In the genomic region with DNA sequence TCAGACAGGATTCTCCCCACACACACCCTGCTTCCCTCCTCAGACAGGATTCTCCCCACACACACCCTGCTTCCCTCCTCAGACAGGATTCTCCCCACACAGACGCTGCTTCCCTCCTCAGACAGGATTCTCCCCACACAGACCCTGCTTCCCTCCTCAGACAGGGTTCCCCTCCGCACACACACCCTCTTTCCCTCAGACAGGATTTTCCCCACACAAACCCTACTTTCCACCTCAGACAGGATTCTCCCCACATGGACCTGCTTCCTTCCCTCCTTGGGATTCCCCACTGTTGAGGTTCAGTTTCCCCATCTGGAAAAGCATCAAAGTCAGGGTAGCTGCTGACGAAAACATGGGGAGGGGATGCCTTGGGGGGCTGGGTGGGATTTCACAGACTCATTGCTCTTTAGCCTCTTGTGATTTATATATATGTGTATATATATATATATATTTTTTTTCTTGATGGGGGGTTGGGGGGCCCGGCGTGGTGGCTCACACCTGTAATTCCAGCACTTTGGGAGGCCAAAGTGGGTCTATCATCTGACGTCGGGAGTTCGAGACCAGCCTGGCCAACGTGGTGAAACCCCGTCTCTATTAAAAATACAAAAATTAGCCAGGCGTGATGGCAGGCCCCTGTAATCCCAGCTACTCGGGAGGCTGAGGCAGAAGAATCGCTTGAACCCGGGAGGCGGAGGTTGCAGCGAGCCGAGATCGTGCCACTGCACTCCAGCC, we compare ENCODE assay signal across 8 cellular contexts. TPM values are rescaled to one million over a fixed set of nuclear protein-coding genes. Genes with fewer than 3 reads are reported as not detected.
A peak's percentile ranks its signal among the peaks of the same experiment; 100 is the strongest.
DNase-seq lines count a peak whose midpoint lies in the region; ATAC-seq and TF ChIP-seq lines count a peak whose summit lies in the region.
"Not testable (repeated sequence)": the region's sequence is repeated elsewhere in the genome, so short reads cannot be mapped to it uniquely, and the experiment has no call there.

No MANE protein-coding gene starts in this region.

- peaks cover 54% of the 10 kb centered on the region for H3K36me3 Mint-ChIP-seq in Caco-2 (ENCODE audit: insufficient read depth, unreplicated experiment)
- H3K36me3 Mint-ChIP-seq in activated CD8-positive, alpha-beta T cell treated with anti-CD3 and anti-CD28 coated beads, Interleukin-2, amount 10 ng/mL, durations not matched to agents 7 days and 5 days (ENCODE audit: low read depth): peaks cover 31% of the 10 kb centered on the region
- H3K36me3 Mint-ChIP-seq in natural killer cell: not testable (repeated sequence)

- not testable (repeated sequence) for ATAC-seq in activated CD8-positive, alpha-beta T cell treated with anti-CD3 and anti-CD28 coated beads, Interleukin-2, amount 10 ng/mL, durations not matched to agents 7 days and 5 days; heart right ventricle; natural killer cell

- H3K27me3 Mint-ChIP-seq in Caco-2 (ENCODE audit: insufficient read depth, unreplicated experiment): not testable (repeated sequence)
- peaks cover 20% of the 10 kb centered on the region for H3K27me3 Mint-ChIP-seq in activated CD8-positive, alpha-beta T cell treated with anti-CD3 and anti-CD28 coated beads, Interleukin-2, amount 10 ng/mL, durations not matched to agents 7 days and 5 days (ENCODE audit: low read depth)
- peaks cover 6 to 18% of the 10 kb centered on the region in 2 donors for H3K27me3 Mint-ChIP-seq in natural killer cell (ENCODE audit: low read depth in 2 of 2)

- BruUV-seq in Caco-2 (replicated peaks; lab: Mats Ljungman, UMichigan); OCI-LY7 (replicated peaks; lab: Mats Ljungman, UMichigan): not testable (repeated sequence)

- TF ChIP-seq CTCF in Caco-2 (IDR thresholded peaks at IDR 0.05; ENCODE audit: insufficient read depth in 1 of 2, low read depth in 1 of 2, low read length in 1 of 2, severe bottlenecking in 1 of 2, unreplicated experiment in 1 of 2); OCI-LY7 (conservative IDR thresholded peaks at IDR 0.05; ENCODE audit: low read length); breast epithelium (IDR thresholded peaks at IDR 0.05); heart right ventricle (IDR thresholded peaks at IDR 0.05); natural killer cell (IDR thresholded peaks at IDR 0.05); uterus (IDR thresholded peaks at IDR 0.05): not testable (repeated sequence)

- H3K27ac Mint-ChIP-seq in Caco-2 (ENCODE audit: unreplicated experiment) (peak overlapping the region; percentile 97), natural killer cell (peak overlapping the region; percentile 99)
- peak overlapping the region; percentile 15 for H3K27ac Mint-ChIP-seq in activated CD8-positive, alpha-beta T cell treated with anti-CD3 and anti-CD28 coated beads, Interleukin-2, amount 10 ng/mL, durations not matched to agents 7 days and 5 days

- POLR2A ChIA-PET in Caco-2 (lab: Charles Lee): interaction anchor here (1.4 kb wide), 2 partner anchors 23 to 33 kb away, joined by 21 to 37 read pairs; a partner anchor contains a TSS
- POLR2A ChIA-PET in OCI-LY7 (lab: Charles Lee): interaction anchor here (1.7 kb wide), 1 partner anchor 10 kb away, joined by 8 read pairs; no protein-coding TSS in a partner anchor
- POLR2A ChIA-PET in activated CD8-positive, alpha-beta T cell treated with anti-CD3 and anti-CD28 coated beads, Interleukin-2, amount 10 ng/mL, durations not matched to agents 7 days and 5 days (lab: Charles Lee): interaction anchor here (1.0 to 3.6 kb wide), 4 partner anchors 11 to 188 kb away, joined by 3 to 51 read pairs (median 18); a partner anchor contains a TSS

- not testable (repeated sequence) for H3K9me3 Mint-ChIP-seq in Caco-2 (ENCODE audit: unreplicated experiment); activated CD8-positive, alpha-beta T cell treated with anti-CD3 and anti-CD28 coated beads, Interleukin-2, amount 10 ng/mL, durations not matched to agents 7 days and 5 days (ENCODE audit: insufficient read depth); natural killer cell

- H3K4me3 ChIP-seq in Caco-2 (ENCODE audit: low read depth, low read length) (peak overlapping the region; percentile 54), OCI-LY7 (ENCODE audit: low read depth, low read length, poor library complexity, severe bottlenecking) (peak overlapping the region; percentile 94), breast epithelium (peak overlapping the region in 2 of 3 donors; percentile 87 to 99), heart right ventricle (peak overlapping the region in 8 of 10 donors; percentile 67 to 97 (median 85)), skin epidermis (peak overlapping the region in 3 of 7 experiments; percentile 76 to 96 (median 93)), uterus (peak overlapping the region in 1 of 2 donors; percentile 79)

- CTCF ChIA-PET in Caco-2 (lab: Charles Lee): interaction anchor here (1.4 to 1.6 kb wide), 3 partner anchors 16 to 33 kb away, joined by 3 to 22 read pairs (median 6); a partner anchor contains a TSS
- CTCF ChIA-PET in OCI-LY7 (lab: Charles Lee; ENCODE audit: unreplicated experiment): interaction anchor here (1.4 kb wide), 1 partner anchor 23 kb away, joined by 3 read pairs; a partner anchor contains a TSS
- CTCF ChIA-PET in activated CD8-positive, alpha-beta T cell treated with anti-CD3 and anti-CD28 coated beads, Interleukin-2, amount 10 ng/mL, durations not matched to agents 7 days and 5 days (lab: Charles Lee): interaction anchor here (0.9 to 4.4 kb wide), 4 partner anchors 12 to 38 kb away, joined by 3 to 39 read pairs (median 8); a partner anchor contains a TSS

- DNase-seq in Caco-2; OCI-LY7 (ENCODE audit: low spot score); activated CD8-positive, alpha-beta T cell treated with anti-CD3 and anti-CD28 coated beads, Interleukin-2, amount 10 ng/mL, durations not matched to agents 7 days and 5 days; breast epithelium (ENCODE audit: low spot score in 2 of 2); heart right ventricle; natural killer cell; uterus: not testable (repeated sequence)

- TF ChIP-seq POLR2A in breast epithelium (IDR thresholded peaks at IDR 0.05); uterus (IDR thresholded peaks at IDR 0.05): not testable (repeated sequence)

- intact Hi-C loops in Caco-2 (cut with micrococcal nuclease; ENCODE audit: unreplicated experiment); OCI-LY7 (cut with micrococcal nuclease; ENCODE audit: unreplicated experiment); breast epithelium (cut with DNase I; ENCODE audit: low total_unique reads); natural killer cell (cut with micrococcal nuclease); uterus (cut with DNase I; ENCODE audit: low total_unique reads): not testable (repeated sequence)
- intact Hi-C loops in heart right ventricle (cut with DNase I): loop anchor here in 1 of 10 donors (2.0 kb wide), 1 partner anchor 24 kb away; a partner anchor contains a TSS

- H3K36me3 ChIP-seq in Caco-2 (ENCODE audit: control insufficient read depth, insufficient read depth, low read length): peaks cover 13% of the 10 kb centered on the region
- peaks cover 31% of the 10 kb centered on the region for H3K36me3 ChIP-seq in OCI-LY7 (ENCODE audit: insufficient read depth, low read length)
- H3K36me3 ChIP-seq in breast epithelium, uterus: not testable (repeated sequence)
- peaks cover 0 to 24% (median 7%) of the 10 kb centered on the region in 9 donors for H3K36me3 ChIP-seq in heart right ventricle

- peaks cover 20% of the 10 kb centered on the region for H3K4me1 Mint-ChIP-seq in Caco-2 (ENCODE audit: low read depth, unreplicated experiment)
- H3K4me1 Mint-ChIP-seq in activated CD8-positive, alpha-beta T cell treated with anti-CD3 and anti-CD28 coated beads, Interleukin-2, amount 10 ng/mL, durations not matched to agents 7 days and 5 days (ENCODE audit: low read depth): peaks cover 37% of the 10 kb centered on the region
- peaks cover 31 to 45% of the 10 kb centered on the region in 2 donors for H3K4me1 Mint-ChIP-seq in natural killer cell

- WGBS in heart right ventricle, 2 donors: 71 to 78% methylated on average over 18 of the region's 18 CpGs

- H3K27me3 ChIP-seq in Caco-2 (replicated peaks; ENCODE audit: control insufficient read depth, insufficient read depth, low read length); breast epithelium; uterus: not testable (repeated sequence)
- peaks cover 0 to 11% (median 10%) of the 10 kb centered on the region in 7 donors for H3K27me3 ChIP-seq in heart right ventricle

- H4K20me1 ChIP-seq in OCI-LY7 (ENCODE audit: insufficient read depth, low read length): peaks cover 28% of the 10 kb centered on the region

- H3K4me3 Mint-ChIP-seq in Caco-2 (ENCODE audit: unreplicated experiment): peak overlapping the region; percentile 16
- H3K4me3 Mint-ChIP-seq in activated CD8-positive, alpha-beta T cell treated with anti-CD3 and anti-CD28 coated beads, Interleukin-2, amount 10 ng/mL, durations not matched to agents 7 days and 5 days; natural killer cell: not testable (repeated sequence)

- not testable (repeated sequence) for H3K27ac ChIP-seq in OCI-LY7 (ENCODE audit: low read depth, low read length, poor library complexity, severe bottlenecking)
- H3K27ac ChIP-seq in breast epithelium (peak overlapping the region; percentile 97), heart right ventricle (peak overlapping the region in 9 of 10 donors; percentile 89 to 99 (median 95)), skin epidermis (peak overlapping the region in 20 of 21 experiments; percentile 76 to 96 (median 90)), uterus (peak overlapping the region; percentile 96 to 97)

- not testable (repeated sequence) for H3K9me2 ChIP-seq in OCI-LY7 (ENCODE audit: insufficient read depth, low read length)

- peak overlapping the region; percentile 76; the same call in 1 of the 2 replicates for H3K4me2 ChIP-seq in OCI-LY7 (ENCODE audit: low read length)

- peaks cover 11% of the 10 kb centered on the region for H3K4me1 ChIP-seq in Caco-2
- H3K4me1 ChIP-seq in OCI-LY7 (ENCODE audit: insufficient read depth, low read length, poor library complexity, severe bottlenecking): peaks cover 30% of the 10 kb centered on the region
- peaks cover 17 to 18% of the 10 kb centered on the region in 2 donors for H3K4me1 ChIP-seq in breast epithelium
- H3K4me1 ChIP-seq in heart right ventricle: peaks cover 19 to 44% (median 31%) of the 10 kb centered on the region in 9 donors
- peaks cover 10 to 25% of the 10 kb centered on the region in 2 donors for H3K4me1 ChIP-seq in uterus

- peaks cover 32% of the 10 kb centered on the region for H3K79me2 ChIP-seq in OCI-LY7 (ENCODE audit: insufficient read depth, low read depth, low read length)

- not testable (repeated sequence) for H2AFZ ChIP-seq in OCI-LY7 (ENCODE audit: low read length)

- H3K9me3 ChIP-seq in Caco-2; OCI-LY7 (ENCODE audit: low read length); breast epithelium; heart right ventricle; uterus: not testable (repeated sequence)

RNA-seq across cellular contexts. Expression of a gene that starts 1.1 kb away (rescaled TPM):
- total RNA-seq in Caco-2 (2022) (837 and 863 TPM in 2 replicates), OCI-LY7 (2022) (601 and 603 TPM in 2 replicates), breast epithelium (100 to 1,000 TPM; 110 to 190 (median 173) TPM), heart right ventricle (100 to 1,000 TPM; 121 to 163 (median 150) TPM), natural killer cell (100 to 1,000 TPM; 330 to 451 (median 408) TPM), uterus (100 to 1,000 TPM; 192 to 322 (median 280) TPM)
- 551 and 729 TPM in 2 replicates for total RNA-seq in OCI-LY7 (2014; rRNA removed; shearing (Covaris generic))
- total RNA-seq in activated CD8-positive, alpha-beta T cell treated with anti-CD3 and anti-CD28 coated beads, Interleukin-2, amount 10 ng/mL, durations not matched to agents 7 days and 5 days: 100 to 1,000 TPM; 476 to 528 TPM
- polyA plus RNA-seq in heart right ventricle: 100 to 1,000 TPM; 105 to 129 TPM

RNA-seq across cellular contexts. Expression of a gene that starts 12.1 kb away (rescaled TPM):
- total RNA-seq in Caco-2 (2022) (110 and 112 TPM in 2 replicates), OCI-LY7 (2022) (101 and 112 TPM in 2 replicates), breast epithelium (100 to 1,000 TPM in 1 of 3 donors, 10 to 100 TPM in 2; 74.6 to 157 (median 92.8) TPM), heart right ventricle (100 to 1,000 TPM; 123 to 151 (median 131) TPM), natural killer cell (10 to 100 TPM; 82.7 to 95.7 (median 94.7) TPM), uterus (10 to 100 TPM; 30.9 to 77.8 (median 56.0) TPM)
- total RNA-seq in OCI-LY7 (2014; rRNA removed; shearing (Covaris generic)): 72.7 and 108 TPM in 2 replicates
- 100 to 1,000 TPM; 108 to 114 TPM for total RNA-seq in activated CD8-positive, alpha-beta T cell treated with anti-CD3 and anti-CD28 coated beads, Interleukin-2, amount 10 ng/mL, durations not matched to agents 7 days and 5 days
- 100 to 1,000 TPM; 239 to 349 TPM for polyA plus RNA-seq in heart right ventricle

RNA-seq across cellular contexts. Expression of a gene that starts 15.6 kb away (rescaled TPM):
- total RNA-seq in Caco-2 (2022) (133 and 139 TPM in 2 replicates), OCI-LY7 (2022) (117 and 130 TPM in 2 replicates), breast epithelium (10 to 100 TPM; 19.0 to 21.3 (median 19.3) TPM), heart right ventricle (100 to 1,000 TPM; 107 to 146 (median 122) TPM), natural killer cell (10 to 100 TPM; 71.0 to 89.5 (median 81.9) TPM), uterus (10 to 100 TPM in 3 of 4 donors, 1 to 10 TPM in 1; 6.1 to 63.7 (median 24.9) TPM)
- 101 and 105 TPM in 2 replicates for total RNA-seq in OCI-LY7 (2014; rRNA removed; shearing (Covaris generic))
- total RNA-seq in activated CD8-positive, alpha-beta T cell treated with anti-CD3 and anti-CD28 coated beads, Interleukin-2, amount 10 ng/mL, durations not matched to agents 7 days and 5 days: 10 to 100 TPM; 80.7 to 94.1 TPM
- 100 to 1,000 TPM in 1 of 2 donors, 10 to 100 TPM in 1; 45.4 to 115 TPM for polyA plus RNA-seq in heart right ventricle

RNA-seq across cellular contexts. Expression of a gene that starts 23.2 kb away (rescaled TPM):
- 14.6 and 14.8 TPM in 2 replicates for total RNA-seq in Caco-2 (2022)
- total RNA-seq in OCI-LY7 (2014; rRNA removed; shearing (Covaris generic)): 6.7 and 10.7 TPM in 2 replicates
- 14.7 and 16.4 TPM in 2 replicates for total RNA-seq in OCI-LY7 (2022)
- total RNA-seq in activated CD8-positive, alpha-beta T cell treated with anti-CD3 and anti-CD28 coated beads, Interleukin-2, amount 10 ng/mL, durations not matched to agents 7 days and 5 days: 10 to 100 TPM; 13.9 to 16.7 TPM
- total RNA-seq in breast epithelium: 1 to 10 TPM; 8.2 to 9.2 (median 8.6) TPM
- 10 to 100 TPM in 5 of 10 donors, 1 to 10 TPM in 5; 7.7 to 13.3 (median 9.7) TPM for total RNA-seq in heart right ventricle
- polyA plus RNA-seq in heart right ventricle: 1 to 10 TPM; 7.1 to 8.7 TPM
- total RNA-seq in natural killer cell: 10 to 100 TPM in 1 of 3 donors, 1 to 10 TPM in 2; 9.6 to 12.6 (median 9.8) TPM
- 10 to 100 TPM in 1 of 4 donors, 1 to 10 TPM in 2, under 1 TPM in 1; 0.88 to 17.8 (median 3.8) TPM for total RNA-seq in uterus

RNA-seq across cellular contexts. Expression of a gene that starts 30.3 kb away (rescaled TPM):
- total RNA-seq in Caco-2 (2022) (20.4 and 25.6 TPM in 2 replicates), OCI-LY7 (2022) (39.1 and 41.1 TPM in 2 replicates), breast epithelium (10 to 100 TPM; 18.7 to 43.0 (median 30.2) TPM), heart right ventricle (10 to 100 TPM in 2 of 10 donors, 1 to 10 TPM in 8; 4.4 to 12.0 (median 8.3) TPM), natural killer cell (10 to 100 TPM; 24.9 to 40.1 (median 37.3) TPM), uterus (10 to 100 TPM; 26.5 to 41.5 (median 30.0) TPM)
- 20.7 and 30.0 TPM in 2 replicates for total RNA-seq in OCI-LY7 (2014; rRNA removed; shearing (Covaris generic))
- total RNA-seq in activated CD8-positive, alpha-beta T cell treated with anti-CD3 and anti-CD28 coated beads, Interleukin-2, amount 10 ng/mL, durations not matched to agents 7 days and 5 days: 10 to 100 TPM; 20.0 to 20.6 TPM
- 10 to 100 TPM in 1 of 2 donors, 1 to 10 TPM in 1; 7.6 to 28.0 TPM for polyA plus RNA-seq in heart right ventricle

Comparison
In these comparisons a context has a peak if more than half of its experiments do, and no peak if none do; other contexts are left out.
1. H3K27ac Mint-ChIP-seq: peak in every context shown above with its lines; median percentile 99 in natural killer cell; 97 in Caco-2; 15 in activated CD8-positive, alpha-beta T cell treated with anti-CD3 and anti-CD28 coated beads, Interleukin-2, amount 10 ng/mL, durations not matched to agents 7 days and 5 days.